ENCODE assay signal across 14 cellular contexts in the genomic region with DNA sequence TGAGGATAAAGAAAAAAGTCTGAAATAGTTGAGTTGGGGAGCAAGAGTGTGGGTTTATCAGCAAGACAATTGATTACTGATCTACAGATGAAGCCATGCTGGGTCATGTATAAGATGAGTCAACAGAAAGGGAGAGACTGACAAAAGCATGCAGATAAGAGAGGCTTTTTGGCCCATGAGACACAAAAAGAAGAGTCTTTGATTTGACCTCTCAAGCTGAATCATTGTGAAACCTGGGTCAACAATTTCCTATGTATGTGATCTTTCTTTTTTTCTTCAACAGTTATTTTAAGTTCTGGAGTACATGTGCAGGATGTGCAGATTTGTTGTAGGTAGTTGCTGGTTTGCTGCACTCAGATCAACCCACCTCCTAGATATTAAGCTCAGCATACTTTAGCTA. TPM values are rescaled to one million over a fixed set of nuclear protein-coding genes. Genes with fewer than 3 reads are reported as not detected.
A peak's percentile ranks its signal among the peaks of the same experiment; 100 is the strongest.
DNase-seq lines count a peak whose midpoint lies in the region; ATAC-seq and TF ChIP-seq lines count a peak whose summit lies in the region.
"Had no signal": no experiment of that assay in that cellular context is flagged by ENCODE, and none has a peak within 500 bp of the region (broad histone marks: within the 10 kb centered on the region; RNA-seq: fewer than 3 reads in every experiment).

No MANE protein-coding gene starts in this region.

- H3K9me3 Mint-ChIP-seq in activated CD4-positive, alpha-beta T cell treated with anti-CD3 and anti-CD28 coated beads, Interleukin-2, amount 10 ng/mL, durations not matched to agents 7 days and 5 days, result no peaks in the 10 kb centered on the region
- H3K9me3 Mint-ChIP-seq: stimulated activated memory B cell treated with anti-CD40 and anti-IgM and Interleukin-4, amounts not matched to agents 10 μg/mL and 1 μg/mL and 100 μg/mL, for 72 hours had no signal

- H3K27me3 Mint-ChIP-seq in activated CD4-positive, alpha-beta T cell treated with anti-CD3 and anti-CD28 coated beads, Interleukin-2, amount 10 ng/mL, durations not matched to agents 7 days and 5 days, result no peaks in the 10 kb centered on the region
- H3K27me3 Mint-ChIP-seq: stimulated activated memory B cell treated with anti-CD40 and anti-IgM and Interleukin-4, amounts not matched to agents 10 μg/mL and 1 μg/mL and 100 μg/mL, for 72 hours had no signal

- no peak for DNase-seq in EL
- no peak for DNase-seq in activated CD4-positive, alpha-beta T cell treated with anti-CD3 and anti-CD28 coated beads, Interleukin-2, amount 10 ng/mL, durations not matched to agents 7 days and 5 days
- DNase-seq in HK-2 (ENCODE audit: unreplicated experiment), result no peak
- DNase-seq: activated CD4-positive, alpha-beta T cell treated with anti-CD3 and anti-CD28 coated beads for 48 hours; activated effector memory CD4-positive, alpha-beta T cell treated with Interleukin-2 at 50 U/mL for 16 hours; effector memory CD4-positive, alpha-beta T cell; KG1 had no signal

- TF ChIP-seq CTCF in gastroesophageal sphincter (IDR thresholded peaks at IDR 0.05), result no peak

- H3K4me1 Mint-ChIP-seq in activated CD4-positive, alpha-beta T cell treated with anti-CD3 and anti-CD28 coated beads, Interleukin-2, amount 10 ng/mL, durations not matched to agents 7 days and 5 days, result no peaks in the 10 kb centered on the region
- H3K4me1 Mint-ChIP-seq: stimulated activated memory B cell treated with anti-CD40 and anti-IgM and Interleukin-4, amounts not matched to agents 10 μg/mL and 1 μg/mL and 100 μg/mL, for 72 hours had no signal

- no peaks in the 10 kb centered on the region for H3K4me1 ChIP-seq in gastroesophageal sphincter

- H3K36me3 ChIP-seq in gastroesophageal sphincter, result no peaks in the 10 kb centered on the region

- no peak for TF ChIP-seq EP300 in gastroesophageal sphincter (IDR thresholded peaks at IDR 0.05)

- no peak overlapping the region for H3K27ac Mint-ChIP-seq in activated CD4-positive, alpha-beta T cell treated with anti-CD3 and anti-CD28 coated beads, Interleukin-2, amount 10 ng/mL, durations not matched to agents 7 days and 5 days
- H3K27ac Mint-ChIP-seq: stimulated activated memory B cell treated with anti-CD40 and anti-IgM and Interleukin-4, amounts not matched to agents 10 μg/mL and 1 μg/mL and 100 μg/mL, for 72 hours had no signal

- POLR2A ChIA-PET in activated CD4-positive, alpha-beta T cell treated with anti-CD3 and anti-CD28 coated beads, Interleukin-2, amount 10 ng/mL, durations not matched to agents 7 days and 5 days (lab: Charles Lee), result no interaction called here

- no peak overlapping the region for H3K4me3 ChIP-seq in gastroesophageal sphincter

- H3K9me3 ChIP-seq in gastroesophageal sphincter, result no peaks in the 10 kb centered on the region

- no peak overlapping the region for H3K27ac ChIP-seq in gastroesophageal sphincter

- CTCF ChIA-PET in activated CD4-positive, alpha-beta T cell treated with anti-CD3 and anti-CD28 coated beads, Interleukin-2, amount 10 ng/mL, durations not matched to agents 7 days and 5 days (lab: Charles Lee), result no interaction called here

- H3K4me3 Mint-ChIP-seq in activated CD4-positive, alpha-beta T cell treated with anti-CD3 and anti-CD28 coated beads, Interleukin-2, amount 10 ng/mL, durations not matched to agents 7 days and 5 days, result no peak overlapping the region
- H3K4me3 Mint-ChIP-seq: stimulated activated memory B cell treated with anti-CD40 and anti-IgM and Interleukin-4, amounts not matched to agents 10 μg/mL and 1 μg/mL and 100 μg/mL, for 72 hours had no signal

- ATAC-seq in GM18508 (IDR thresholded peaks at IDR 0.05; ENCODE audit: insufficient read depth, unreplicated experiment) (peak; percentile 95), GM21360 (IDR thresholded peaks at IDR 0.05; ENCODE audit: unreplicated experiment) (peak; percentile 78), HG02884 (IDR thresholded peaks at IDR 0.05; ENCODE audit: unreplicated experiment) (peak; percentile 87), HG03558 (IDR thresholded peaks at IDR 0.05; ENCODE audit: extremely low read depth, unreplicated experiment) (peak; percentile 89), gastroesophageal sphincter (no peak)
- ATAC-seq: stimulated activated memory B cell treated with anti-CD40 and anti-IgM and Interleukin-4, amounts not matched to agents 10 μg/mL and 1 μg/mL and 100 μg/mL, for 72 hours had no signal

- TF ChIP-seq POLR2A in gastroesophageal sphincter (IDR thresholded peaks at IDR 0.05), result no peak

- H3K36me3 Mint-ChIP-seq in activated CD4-positive, alpha-beta T cell treated with anti-CD3 and anti-CD28 coated beads, Interleukin-2, amount 10 ng/mL, durations not matched to agents 7 days and 5 days (ENCODE audit: low read depth), result no peaks in the 10 kb centered on the region
- H3K36me3 Mint-ChIP-seq: stimulated activated memory B cell treated with anti-CD40 and anti-IgM and Interleukin-4, amounts not matched to agents 10 μg/mL and 1 μg/mL and 100 μg/mL, for 72 hours had no signal

- no peaks in the 10 kb centered on the region for H3K27me3 ChIP-seq in gastroesophageal sphincter

RNA-seq across cellular contexts. Expression of gene RIMS1, which starts 15.9 kb away (rescaled TPM):
- total RNA-seq in gastroesophageal sphincter, result 10 to 100 TPM in 3 of 4 donors, 1 to 10 TPM in 1; 9.3 to 66.5 (median 17.7) TPM
- total RNA-seq in activated CD4-positive, alpha-beta T cell treated with anti-CD3 and anti-CD28 coated beads, Interleukin-2, amount 10 ng/mL, durations not matched to agents 7 days and 5 days, result not detected
- total RNA-seq: T-helper 2 cell treated with Interferon-gamma antibody and Interleukin-4, amounts not matched to agents 100 ng/mL and 5 ng/mL, for 36 hours had no signal

Comparison
In these comparisons a context has a peak if more than half of its experiments do, and no peak if none do; other contexts are left out.
1. RNA of gene RIMS1, which starts 15.9 kb away (total RNA-seq): 9.3 to 66.5 TPM in gastroesophageal sphincter; not detected in activated CD4-positive, alpha-beta T cell treated with anti-CD3 and anti-CD28 coated beads, Interleukin-2, amount 10 ng/mL, durations not matched to agents 7 days and 5 days; every median in the first group is over 10 times any median in the second.